2 cellular contexts compared by ENCODE assay signal in the genomic region with DNA sequence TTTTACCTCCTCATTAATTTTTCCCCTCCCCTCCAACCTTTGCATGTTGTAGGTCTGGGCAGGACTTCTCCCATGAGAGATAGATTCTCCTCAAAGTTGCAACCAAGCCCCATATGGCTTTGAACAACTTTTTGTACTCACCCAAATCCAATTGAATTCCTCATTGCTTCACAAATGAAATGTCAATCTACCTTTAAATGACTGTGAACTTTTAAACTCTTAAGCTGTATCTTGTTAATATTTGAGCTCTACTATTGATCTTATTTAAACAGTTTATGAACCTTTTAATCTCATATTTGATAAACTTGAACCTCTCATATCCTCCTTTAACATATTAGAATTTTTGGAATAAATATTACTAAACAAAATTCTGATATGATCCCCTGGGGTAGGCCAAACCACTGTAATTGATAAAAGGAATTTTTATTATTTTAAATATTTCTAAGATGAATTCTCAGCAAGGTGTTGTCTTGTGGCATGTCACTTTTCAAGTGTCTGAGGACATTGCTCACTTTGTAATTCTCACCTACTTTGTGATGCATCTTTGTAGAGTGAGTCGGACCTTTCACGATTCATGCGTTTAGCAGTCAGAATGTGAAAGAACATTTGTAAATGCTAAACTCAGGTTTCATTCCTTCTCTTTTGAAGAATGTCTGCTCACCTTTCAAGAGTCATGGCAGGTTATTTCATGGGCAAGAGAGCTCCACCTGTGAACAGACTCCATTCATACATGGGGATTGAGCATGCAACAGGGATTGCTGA.
TF ChIP-seq lines count a peak whose summit lies in the region.

No MANE protein-coding gene starts in this region.

TF ChIP-seq in liver, 16 proteins besides CTCF, POLR2A, EP300 and RAD21:
- TF ChIP-seq JUND (IDR thresholded peaks at IDR 0.05) (no peak), FOXA2 (IDR thresholded peaks at IDR 0.05) (no peak), FOXA1 (IDR thresholded peaks at IDR 0.05) (no peak), NR2F2 (IDR thresholded peaks at IDR 0.05) (no peak), HNF4G (IDR thresholded peaks at IDR 0.05) (no peak), EGR1 (IDR thresholded peaks at IDR 0.05; ENCODE audit: low read depth in 2 of 2) (no peak), SP1 (IDR thresholded peaks at IDR 0.05) (no peak), HNF4A (conservative IDR thresholded peaks at IDR 0.05) (peak in 1 of 2 donors; percentile 5), RXRA (IDR thresholded peaks at IDR 0.05) (no peak), TAF1 (conservative IDR thresholded peaks at IDR 0.05) (no peak), YY1 (IDR thresholded peaks at IDR 0.05) (peak; percentile 17)
- TF ChIP-seq, protein P1, sequence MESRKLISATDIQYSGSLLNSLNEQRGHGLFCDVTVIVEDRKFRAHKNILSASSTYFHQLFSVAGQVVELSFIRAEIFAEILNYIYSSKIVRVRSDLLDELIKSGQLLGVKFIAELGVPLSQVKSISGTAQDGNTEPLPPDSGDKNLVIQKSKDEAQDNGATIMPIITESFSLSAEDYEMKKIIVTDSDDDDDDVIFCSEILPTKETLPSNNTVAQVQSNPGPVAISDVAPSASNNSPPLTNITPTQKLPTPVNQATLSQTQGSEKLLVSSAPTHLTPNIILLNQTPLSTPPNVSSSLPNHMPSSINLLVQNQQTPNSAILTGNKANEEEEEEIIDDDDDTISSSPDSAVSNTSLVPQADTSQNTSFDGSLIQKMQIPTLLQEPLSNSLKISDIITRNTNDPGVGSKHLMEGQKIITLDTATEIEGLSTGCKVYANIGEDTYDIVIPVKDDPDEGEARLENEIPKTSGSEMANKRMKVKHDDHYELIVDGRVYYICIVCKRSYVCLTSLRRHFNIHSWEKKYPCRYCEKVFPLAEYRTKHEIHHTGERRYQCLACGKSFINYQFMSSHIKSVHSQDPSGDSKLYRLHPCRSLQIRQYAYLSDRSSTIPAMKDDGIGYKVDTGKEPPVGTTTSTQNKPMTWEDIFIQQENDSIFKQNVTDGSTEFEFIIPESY (IDR thresholded peaks at IDR 0.05), result no peak
- TF ChIP-seq, protein P2, sequence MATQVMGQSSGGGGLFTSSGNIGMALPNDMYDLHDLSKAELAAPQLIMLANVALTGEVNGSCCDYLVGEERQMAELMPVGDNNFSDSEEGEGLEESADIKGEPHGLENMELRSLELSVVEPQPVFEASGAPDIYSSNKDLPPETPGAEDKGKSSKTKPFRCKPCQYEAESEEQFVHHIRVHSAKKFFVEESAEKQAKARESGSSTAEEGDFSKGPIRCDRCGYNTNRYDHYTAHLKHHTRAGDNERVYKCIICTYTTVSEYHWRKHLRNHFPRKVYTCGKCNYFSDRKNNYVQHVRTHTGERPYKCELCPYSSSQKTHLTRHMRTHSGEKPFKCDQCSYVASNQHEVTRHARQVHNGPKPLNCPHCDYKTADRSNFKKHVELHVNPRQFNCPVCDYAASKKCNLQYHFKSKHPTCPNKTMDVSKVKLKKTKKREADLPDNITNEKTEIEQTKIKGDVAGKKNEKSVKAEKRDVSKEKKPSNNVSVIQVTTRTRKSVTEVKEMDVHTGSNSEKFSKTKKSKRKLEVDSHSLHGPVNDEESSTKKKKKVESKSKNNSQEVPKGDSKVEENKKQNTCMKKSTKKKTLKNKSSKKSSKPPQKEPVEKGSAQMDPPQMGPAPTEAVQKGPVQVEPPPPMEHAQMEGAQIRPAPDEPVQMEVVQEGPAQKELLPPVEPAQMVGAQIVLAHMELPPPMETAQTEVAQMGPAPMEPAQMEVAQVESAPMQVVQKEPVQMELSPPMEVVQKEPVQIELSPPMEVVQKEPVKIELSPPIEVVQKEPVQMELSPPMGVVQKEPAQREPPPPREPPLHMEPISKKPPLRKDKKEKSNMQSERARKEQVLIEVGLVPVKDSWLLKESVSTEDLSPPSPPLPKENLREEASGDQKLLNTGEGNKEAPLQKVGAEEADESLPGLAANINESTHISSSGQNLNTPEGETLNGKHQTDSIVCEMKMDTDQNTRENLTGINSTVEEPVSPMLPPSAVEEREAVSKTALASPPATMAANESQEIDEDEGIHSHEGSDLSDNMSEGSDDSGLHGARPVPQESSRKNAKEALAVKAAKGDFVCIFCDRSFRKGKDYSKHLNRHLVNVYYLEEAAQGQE (IDR thresholded peaks at IDR 0.05), result no peak

TF ChIP-seq in HepG2, 621 proteins besides CTCF, POLR2A, EP300 and RAD21:
- no peak for TF ChIP-seq ZNF572 (CRISPR knock-in tag; IDR thresholded peaks at IDR 0.05)
- no peak for TF ChIP-seq POLR2AphosphoS5 (IDR thresholded peaks at IDR 0.05; ENCODE audit: low read depth, low read length)
- TF ChIP-seq, protein P3, sequence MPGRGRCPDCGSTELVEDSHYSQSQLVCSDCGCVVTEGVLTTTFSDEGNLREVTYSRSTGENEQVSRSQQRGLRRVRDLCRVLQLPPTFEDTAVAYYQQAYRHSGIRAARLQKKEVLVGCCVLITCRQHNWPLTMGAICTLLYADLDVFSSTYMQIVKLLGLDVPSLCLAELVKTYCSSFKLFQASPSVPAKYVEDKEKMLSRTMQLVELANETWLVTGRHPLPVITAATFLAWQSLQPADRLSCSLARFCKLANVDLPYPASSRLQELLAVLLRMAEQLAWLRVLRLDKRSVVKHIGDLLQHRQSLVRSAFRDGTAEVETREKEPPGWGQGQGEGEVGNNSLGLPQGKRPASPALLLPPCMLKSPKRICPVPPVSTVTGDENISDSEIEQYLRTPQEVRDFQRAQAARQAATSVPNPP (CRISPR knock-in tag; IDR thresholded peaks at IDR 0.05), result no peak
- TF ChIP-seq MIER2 (CRISPR knock-in tag; IDR thresholded peaks at IDR 0.05), result no peak
- no peak for TF ChIP-seq PAF1 (CRISPR knock-in tag; IDR thresholded peaks at IDR 0.05)
- TF ChIP-seq ZNF777 (CRISPR knock-in tag; IDR thresholded peaks at IDR 0.05), result no peak
